Comparison of ENCODE assay signal across 17 cellular contexts in the genomic region with DNA sequence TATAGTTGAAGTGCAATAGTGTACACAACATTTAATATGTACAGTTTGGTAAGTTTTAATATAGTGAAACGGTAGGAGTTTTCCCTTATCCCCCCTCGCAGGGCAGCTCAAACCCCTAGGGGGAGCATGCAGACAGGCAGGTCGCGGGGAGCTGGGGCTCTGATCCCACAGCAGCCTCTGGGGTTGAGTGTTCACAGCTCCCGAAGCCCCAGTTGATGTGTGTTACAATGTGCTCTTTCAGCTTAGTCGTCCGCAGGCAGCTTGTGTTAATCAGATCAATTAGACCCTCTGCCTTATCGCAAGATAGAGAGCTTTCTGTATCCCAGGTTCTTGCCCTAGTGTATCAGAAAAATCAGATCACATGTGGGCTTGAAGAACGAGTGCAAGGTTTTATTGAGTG. TPM values are rescaled to one million over a fixed set of nuclear protein-coding genes. Genes with fewer than 3 reads are reported as not detected.
DNase-seq lines count a peak whose midpoint lies in the region; ATAC-seq and TF ChIP-seq lines count a peak whose summit lies in the region.
"Had no signal": no experiment of that assay in that cellular context is flagged by ENCODE, and none has a peak within 500 bp of the region (broad histone marks: within the 10 kb centered on the region; RNA-seq: fewer than 3 reads in every experiment).

No MANE protein-coding gene starts in this region.

- CTCF ChIA-PET in HCT116 (lab: Charles Lee): interaction anchor here (1.0 to 1.4 kb wide), 2 partner anchors 19 to 27 kb away, joined by 3 to 4 read pairs; no protein-coding TSS in a partner anchor
- CTCF ChIA-PET in WTC11 (lab: Charles Lee): interaction anchor here (0.6 to 2.4 kb wide), 24 partner anchors 9 to 1001 kb away, joined by 3 to 55 read pairs (median 6); a partner anchor contains a TSS

- H3K36me3 ChIP-seq in HCT116 (ENCODE audit: control insufficient read depth in 1 of 2, insufficient read depth in 2 of 2, low read length in 2 of 2) (no peaks in the 10 kb centered on the region), neuronal stem cell (replicated peaks in 1 of 2; ENCODE audit: control insufficient read depth in 2 of 2, insufficient read depth in 2 of 2, low read length in 2 of 2) (no peaks in the 10 kb centered on the region)
- H3K36me3 ChIP-seq: breast epithelium, pancreas, spleen had no signal

- H3K27ac ChIP-seq in HCT116 (ENCODE audit: low read depth, low read length) (no peak overlapping the region), neuronal stem cell (replicated peaks; ENCODE audit: low read length) (no peak overlapping the region)
- H3K27ac ChIP-seq: 22Rv1, breast epithelium, pancreas, spleen had no signal

- no peak overlapping the region for H4K8ac ChIP-seq in neuronal stem cell (ENCODE audit: low read depth, low read length)

- no TSS peak for BruUV-seq in HCT116 (replicated peaks; lab: Mats Ljungman, UMichigan)

- H2BK5ac ChIP-seq in neuronal stem cell (ENCODE audit: low read length): no peak overlapping the region

- H2AFZ ChIP-seq in HCT116 (ENCODE audit: low read depth, low read length, poor library complexity, severe bottlenecking) (no peak overlapping the region), neuronal stem cell (ENCODE audit: low read length) (no peak overlapping the region)

- H4K91ac ChIP-seq in neuronal stem cell (ENCODE audit: low read depth, low read length, poor library complexity): no peak overlapping the region

- no peaks in the 10 kb centered on the region for H3K79me2 ChIP-seq in HCT116 (ENCODE audit: insufficient read depth, low read length)

- H3K9ac ChIP-seq in HCT116 (ENCODE audit: low read length): no peak overlapping the region
- no peak overlapping the region for H3K9ac ChIP-seq in neuronal stem cell (ENCODE audit: low read depth, low read length, poor library complexity)

- TF ChIP-seq POLR2A in HCT116 (IDR thresholded peaks at IDR 0.05; ENCODE audit: borderline replicate concordance, extremely low read depth, insufficient read depth, insufficient read length): no peak

- H3K18ac ChIP-seq in neuronal stem cell (ENCODE audit: low read length): no peak overlapping the region

- no peaks in the 10 kb centered on the region for H3K36me3 Mint-ChIP-seq in WTC11

- RAD21 ChIA-PET in HCT116 (lab: Charles Lee; ENCODE audit: low non-redundant PET in 1 of 2, low total read pairs in 2 of 2, uncharacterized antibody in 2 of 2, unreplicated experiment in 2 of 2): no interaction called here

- H3K4me3 Mint-ChIP-seq in WTC11: no peak overlapping the region; the same call in 1 of the 2 replicates
- H3K4me3 Mint-ChIP-seq: activated naive CD4-positive, alpha-beta T cell treated with anti-CD3 and anti-CD28 coated beads for 36 hours; dendritic cell treated with granulocyte-macrophage colony-stimulating factor and Interleukin-4, amounts not matched to agents 40 ng/mL and 50 ng/mL, for 4 days had no signal

- H2BK15ac ChIP-seq in neuronal stem cell (ENCODE audit: low read length): no peak overlapping the region

- TF ChIP-seq RAD21 in HCT116 (IDR thresholded peaks at IDR 0.05; ENCODE audit: low read depth): no peak

- no peaks in the 10 kb centered on the region for H3K9me2 ChIP-seq in HCT116 (ENCODE audit: insufficient read depth)

- no peak overlapping the region for H2BK12ac ChIP-seq in neuronal stem cell (ENCODE audit: low read length)

- no peak overlapping the region for H3K14ac ChIP-seq in neuronal stem cell (ENCODE audit: low read length)

- H3K23ac ChIP-seq in neuronal stem cell (ENCODE audit: low read depth, low read length, poor library complexity): no peak overlapping the region

- H3K27ac Mint-ChIP-seq in WTC11: no peak overlapping the region
- H3K27ac Mint-ChIP-seq: activated naive CD4-positive, alpha-beta T cell treated with anti-CD3 and anti-CD28 coated beads for 36 hours; dendritic cell treated with granulocyte-macrophage colony-stimulating factor and Interleukin-4, amounts not matched to agents 40 ng/mL and 50 ng/mL, for 4 days had no signal

- H3K4ac ChIP-seq in neuronal stem cell (ENCODE audit: low read length): no peak overlapping the region

- H3K27me3 Mint-ChIP-seq in WTC11 (ENCODE audit: low read depth): peaks cover 2% of the 10 kb centered on the region; the same call in 1 of the 2 replicates

- H3K4me2 ChIP-seq in HCT116 (ENCODE audit: low read length): no peak overlapping the region
- H3K4me2 ChIP-seq in neuronal stem cell (ENCODE audit: insufficient read depth, low read length, poor library complexity, severe bottlenecking): no peak overlapping the region

- DNase-seq in NCI-H1092 treated with DMSO at 0.1 percent for 48 hours (lab: John Stamatoyannopoulos, UW): peak; percentile 0
- DNase-seq in NCI-H1092 (lab: John Stamatoyannopoulos, UW): no peak
- no peak for DNase-seq in HCT116 (ENCODE audit: low read depth, low spot score)
- DNase-seq in WTC11 (ENCODE audit: low spot score): peak; percentile 64
- peak; percentile 10 for DNase-seq in medulla oblongata (ENCODE audit: extremely low spot score)
- DNase-seq in neuronal stem cell (ENCODE audit: low spot score): no peak
- DNase-seq: activated naive CD4-positive, alpha-beta T cell treated with anti-CD3 and anti-CD28 coated beads for 36 hours; DMS153; left cardiac atrium; pancreas; spleen; stimulated activated naive CD4-positive, alpha-beta T cell treated with Interleukin-2 at 50 U/mL for 16 hours had no signal

- no peaks in the 10 kb centered on the region for H3K4me1 Mint-ChIP-seq in WTC11

- WGBS in neuronal stem cell (ENCODE audit: extremely low coverage in 2 of 2, insufficient read length in 2 of 2, insufficient replicate concordance in 1 of 2), 2 donors: no CpG with 5 or more reads among the region's 9 CpGs

- H3K27me3 ChIP-seq in HCT116 (ENCODE audit: insufficient read depth, low read length) (no peaks in the 10 kb centered on the region), neuronal stem cell (ENCODE audit: control insufficient read depth in 3 of 3, insufficient read depth in 3 of 3, low read depth in 1 of 3, low read length in 3 of 3) (no peaks in the 10 kb centered on the region)
- H3K27me3 ChIP-seq: pancreas had no signal

- H4K20me1 ChIP-seq in HCT116 (ENCODE audit: insufficient read depth): no peaks in the 10 kb centered on the region

- H2AK5ac ChIP-seq in neuronal stem cell (ENCODE audit: low read depth, low read length): no peak overlapping the region

- POLR2A ChIA-PET in HCT116 (lab: Charles Lee) (no interaction called here), WTC11 (lab: Charles Lee) (no interaction called here)

- peak; percentile 52; the same call in 1 of the 2 replicates for ATAC-seq in HCT116
- ATAC-seq in WTC11: peak; percentile 95
- ATAC-seq in HG02610 (IDR thresholded peaks at IDR 0.05; ENCODE audit: unreplicated experiment): no peak
- ATAC-seq in HG03342 (IDR thresholded peaks at IDR 0.05; ENCODE audit: unreplicated experiment): no peak
- ATAC-seq: left cardiac atrium, pancreas had no signal

- intact Hi-C loops in HCT116 (cut with micrococcal nuclease): no loop called here

- no peak overlapping the region for H3K4me3 ChIP-seq in HCT116 (replicated peaks in 1 of 2; ENCODE audit: low read depth in 1 of 2, low read length in 2 of 2)
- no peak overlapping the region for H3K4me3 ChIP-seq in neuronal stem cell (ENCODE audit: low read length in 2 of 2)
- H3K4me3 ChIP-seq: breast epithelium, pancreas, spleen had no signal

- no peak overlapping the region for H2BK120ac ChIP-seq in neuronal stem cell (ENCODE audit: low read depth, low read length)

- no peaks in the 10 kb centered on the region for H3K79me1 ChIP-seq in neuronal stem cell (ENCODE audit: low read depth, low read length)

- H3K9me3 Mint-ChIP-seq in WTC11: peaks cover 10% of the 10 kb centered on the region
- H3K9me3 Mint-ChIP-seq: activated naive CD4-positive, alpha-beta T cell treated with anti-CD3 and anti-CD28 coated beads for 36 hours; dendritic cell treated with granulocyte-macrophage colony-stimulating factor and Interleukin-4, amounts not matched to agents 40 ng/mL and 50 ng/mL, for 4 days had no signal

- peak in 2 of 3 experiments; percentile 37 to 48; a peak in 3 of 6 replicates for TF ChIP-seq CTCF in HCT116 (IDR thresholded peaks at IDR 0.05 in 2 of 3, conservative IDR thresholded peaks at IDR 0.05 in 1 of 3; ENCODE audit: borderline replicate concordance in 1 of 3, insufficient read depth in 1 of 3, low read depth in 2 of 3, low read length in 2 of 3)
- TF ChIP-seq CTCF in WTC11 (IDR thresholded peaks at IDR 0.05): no peak

- H3K9me3 ChIP-seq in HCT116 (ENCODE audit: control insufficient read depth in 1 of 2, insufficient read depth in 1 of 2, low read depth in 1 of 2, low read length in 2 of 2): no peaks in the 10 kb centered on the region
- H3K9me3 ChIP-seq in neuronal stem cell (replicated peaks in 1 of 2; ENCODE audit: control insufficient read depth in 2 of 2, insufficient read depth in 1 of 2, low read depth in 1 of 2, low read length in 2 of 2): no peaks in the 10 kb centered on the region
- H3K9me3 ChIP-seq: pancreas had no signal

- H3K4me1 ChIP-seq in HCT116 (ENCODE audit: control insufficient read depth in 1 of 2, insufficient read depth in 2 of 2, low read length in 2 of 2): no peaks in the 10 kb centered on the region
- no peaks in the 10 kb centered on the region for H3K4me1 ChIP-seq in neuronal stem cell (ENCODE audit: control insufficient read depth in 2 of 2, insufficient read depth in 1 of 2, low read depth in 1 of 2, low read length in 2 of 2)
- H3K4me1 ChIP-seq: breast epithelium, pancreas, spleen had no signal

TF ChIP-seq in HCT116, 20 proteins besides CTCF, POLR2A, EP300 and RAD21 (continues in another document):
- TF ChIP-seq ELF1 (IDR thresholded peaks at IDR 0.05; ENCODE audit: borderline replicate concordance, low read depth): no peak

TF ChIP-seq in WTC11, 78 proteins besides CTCF, POLR2A, EP300 and RAD21:
- no peak for TF ChIP-seq CBFB (CRISPR knock-in tag; IDR thresholded peaks at IDR 0.05; ENCODE audit: low read depth)

RNA-seq across cellular contexts. Expression of a gene that starts 16.8 kb away (rescaled TPM):
- total RNA-seq in HCT116 (2021; ENCODE audit: unreplicated experiment) (2.2 TPM), WTC11 (2021) (3.4 to 5.2 TPM (median 4.5 TPM) in 3 replicates)
- 1.0 TPM in 2 replicates for polyA plus RNA-seq in HCT116 (2012)
- 0.42 TPM for polyA plus RNA-seq in neuronal stem cell (2013, experiment 1 of 2)
- polyA plus RNA-seq in neuronal stem cell (2013, experiment 2 of 2): 0.42 TPM

Comparison
In these comparisons a context has a peak if more than half of its experiments do, and no peak if none do; other contexts are left out.
1. DNase-seq: peak in NCI-H1092 treated with DMSO at 0.1 percent for 48 hours (single experiment), WTC11 (single experiment) and medulla oblongata (single experiment); none in NCI-H1092 (single experiment), HCT116 (single experiment) and neuronal stem cell (single experiment).
2. ATAC-seq: peak in HCT116 (single experiment) and WTC11 (single experiment); none in HG02610 (single experiment) and HG03342 (single experiment).